In genomic region chr19:18399008-18399407, GRCh38 we compare ENCODE assay signal across 12 cellular contexts. TPM values are rescaled to one million over a fixed set of nuclear protein-coding genes. Genes with fewer than 3 reads are reported as not detected.
A peak's percentile ranks its signal among the peaks of the same experiment; 100 is the strongest.
DNase-seq lines count a peak whose midpoint lies in the region; ATAC-seq and TF ChIP-seq lines count a peak whose summit lies in the region.
"Had no signal": no experiment of that assay in that cellular context is flagged by ENCODE, and none has a peak within 500 bp of the region (broad histone marks: within the 10 kb centered on the region; RNA-seq: fewer than 3 reads in every experiment).

No MANE protein-coding gene starts in this region.

- H3K36me3 ChIP-seq in adrenal gland (replicated peaks in 1 of 2) (no peaks in the 10 kb centered on the region), testis (ENCODE audit: low read depth, missing control alignments) (no peaks in the 10 kb centered on the region)

- H3K4me3 ChIP-seq in adrenal gland (no peak overlapping the region), right cardiac atrium (ENCODE audit: low read length) (no peak overlapping the region), testis (no peak overlapping the region)
- H3K4me3 ChIP-seq: psoas muscle, SK-N-MC had no signal

- WGBS in adrenal gland, 4 donors: 38 to 42% (median 39%) methylated on average over 6 of the region's 6 CpGs
- WGBS in right cardiac atrium: 51% methylated on average over 6 of the region's 6 CpGs
- 52 to 55% methylated on average over 6 of the region's 6 CpGs for WGBS in testis, 2 donors

- H3K4me1 ChIP-seq in adrenal gland (replicated peaks in 1 of 2) (peaks cover 9 to 24% of the 10 kb centered on the region in 2 donors), right cardiac atrium (ENCODE audit: control insufficient read depth, insufficient read depth, low read length) (no peaks in the 10 kb centered on the region), testis (peaks cover 42% of the 10 kb centered on the region)

- intact Hi-C loops in adrenal gland (cut with DNase I): no loop called here
- intact Hi-C loops in right cardiac atrium (cut with DNase I): loop anchor here in 2 of 4 donors (5.0 to 10.0 kb wide), 2 partner anchors 47 to 124 kb away; partner anchors contain the start of gene IQCN (in 1 of the 2)
- intact Hi-C loops in testis (cut with DNase I; ENCODE audit: low total_unique reads): no loop called here

- no peaks in the 10 kb centered on the region for H3K9me3 ChIP-seq in adrenal gland (replicated peaks in 1 of 3)
- no peaks in the 10 kb centered on the region for H3K9me3 ChIP-seq in right cardiac atrium (ENCODE audit: control insufficient read depth, low read length)
- H3K9me3 ChIP-seq in testis: no peaks in the 10 kb centered on the region
- H3K9me3 ChIP-seq: psoas muscle had no signal

- ATAC-seq in right cardiac atrium (no peak), GM21619 (IDR thresholded peaks at IDR 0.05; ENCODE audit: unreplicated experiment) (no peak), GM19023 (IDR thresholded peaks at IDR 0.05; ENCODE audit: unreplicated experiment) (no peak)
- ATAC-seq: psoas muscle had no signal

- no peak for TF ChIP-seq CTCF in adrenal gland (IDR thresholded peaks at IDR 0.05)
- TF ChIP-seq CTCF in testis (IDR thresholded peaks at IDR 0.05): no peak

- H3K27me3 ChIP-seq in adrenal gland: no peaks in the 10 kb centered on the region
- H3K27me3 ChIP-seq in right cardiac atrium (ENCODE audit: control insufficient read depth, insufficient read depth): no peaks in the 10 kb centered on the region
- no peaks in the 10 kb centered on the region for H3K27me3 ChIP-seq in testis

- TF ChIP-seq POLR2A in adrenal gland (IDR thresholded peaks at IDR 0.05): no peak
- no peak for TF ChIP-seq POLR2A in testis (IDR thresholded peaks at IDR 0.05)

- DNase-seq in NCI-H1105 treated with DMSO at 0.1 percent for 48 hours (lab: John Stamatoyannopoulos, UW) (peak; percentile 25), NCI-H1105 (lab: John Stamatoyannopoulos, UW) (no peak), adrenal gland (peak in 5 of 7 donors; percentile 75 to 85 (median 81)), right cardiac atrium (peak in 2 of 3 donors; percentile 62 to 75), testis (peak; percentile 88), superior temporal gyrus (ENCODE audit: extremely low spot score) (no peak)
- DNase-seq: DMS79 treated with DMSO at 0.1 percent for 48 hours, NCI-H510A treated with DMSO at 0.1 percent for 48 hours, psoas muscle had no signal

- H3K27ac ChIP-seq in adrenal gland: peak overlapping the region in 3 of 5 donors; percentile 26 to 57 (median 35)
- H3K27ac ChIP-seq in right cardiac atrium (ENCODE audit: low read length): no peak overlapping the region
- no peak overlapping the region for H3K27ac ChIP-seq in testis
- H3K27ac ChIP-seq: psoas muscle, SK-N-MC had no signal

RNA-seq across cellular contexts. Expression of gene LRRC25, which starts 1.6 kb away (rescaled TPM):
- total RNA-seq in adrenal gland: 10 to 100 TPM in 7 of 8 donors, 1 to 10 TPM in 1; 8.7 to 38.2 (median 22.5) TPM
- polyA plus RNA-seq in adrenal gland: 10 to 100 TPM in 1 of 3 donors, 1 to 10 TPM in 2; 5.1 to 18.4 (median 8.5) TPM
- total RNA-seq in right cardiac atrium: 1 to 10 TPM; 3.1 to 4.3 (median 3.7) TPM
- 1.5 TPM for polyA plus RNA-seq in right cardiac atrium
- 1 to 10 TPM; 1.6 to 4.0 TPM for total RNA-seq in testis
- polyA plus RNA-seq in testis (ENCODE audit: insufficient read depth, low read depth, low replicate concordance): 3.4 TPM

RNA-seq across cellular contexts. Expression of gene GDF15, which starts 13.1 kb away (rescaled TPM):
- total RNA-seq in adrenal gland (10 to 100 TPM in 4 of 8 donors, 1 to 10 TPM in 3, under 1 TPM in 1; 0.90 to 29.2 (median 9.0) TPM), right cardiac atrium (under 1 TPM in 3 of 4 donors, not detected in 1; 0.50 to 0.60 (median 0.53) TPM), testis (1 to 10 TPM in 1 of 2 donors, under 1 TPM in 1; 0.93 to 2.5 TPM)
- polyA plus RNA-seq in adrenal gland (1 to 10 TPM in 2 of 3 donors, under 1 TPM in 1; 0.33 to 5.3 (median 2.6) TPM), right cardiac atrium (0.25 TPM), testis (ENCODE audit: insufficient read depth, low read depth, low replicate concordance) (1.0 TPM)

RNA-seq across cellular contexts. Expression of gene SSBP4, which starts 20.2 kb away (rescaled TPM):
- total RNA-seq in adrenal gland (100 to 1,000 TPM in 1 of 8 donors, 10 to 100 TPM in 7; 38.9 to 119 (median 73.7) TPM), right cardiac atrium (10 to 100 TPM; 32.7 to 40.0 (median 37.8) TPM), testis (100 to 1,000 TPM in 1 of 2 donors, 10 to 100 TPM in 1; 90.3 to 118 TPM)
- polyA plus RNA-seq in adrenal gland (100 to 1,000 TPM in 2 of 3 donors, 1 to 10 TPM in 1; 9.1 to 160 (median 136) TPM), right cardiac atrium (36.2 TPM), testis (ENCODE audit: insufficient read depth, low read depth, low replicate concordance) (80.5 TPM)

RNA-seq across cellular contexts. Expression of gene ISYNA1, which starts 38.9 kb away (rescaled TPM):
- 100 to 1,000 TPM in 3 of 8 donors, 10 to 100 TPM in 5; 32.3 to 211 (median 78.7) TPM for total RNA-seq in adrenal gland
- 100 to 1,000 TPM in 2 of 3 donors, 1 to 10 TPM in 1; 3.2 to 313 (median 125) TPM for polyA plus RNA-seq in adrenal gland
- total RNA-seq in right cardiac atrium: 10 to 100 TPM; 36.9 to 55.4 (median 45.3) TPM
- polyA plus RNA-seq in right cardiac atrium: 50.7 TPM
- total RNA-seq in testis: 1,000 to 10,000 TPM in 1 of 2 donors, 100 to 1,000 TPM in 1; 1,000 to 1,122 TPM
- 493 TPM for polyA plus RNA-seq in testis (ENCODE audit: insufficient read depth, low read depth, low replicate concordance)

RNA-seq across cellular contexts. Expression of gene PGPEP1, which starts 58.6 kb away (rescaled TPM):
- total RNA-seq in adrenal gland (10 to 100 TPM; 31.6 to 89.2 (median 58.6) TPM), right cardiac atrium (10 to 100 TPM; 31.3 to 42.0 (median 35.0) TPM), testis (10 to 100 TPM; 12.4 to 16.2 TPM)
- polyA plus RNA-seq in adrenal gland (10 to 100 TPM; 20.3 to 46.1 (median 21.1) TPM), right cardiac atrium (17.4 TPM), testis (ENCODE audit: insufficient read depth, low read depth, low replicate concordance) (10.8 TPM)

Comparison
In these comparisons a context has a peak if more than half of its experiments do, and no peak if none do; other contexts are left out.
1. DNase-seq: peak in NCI-H1105 treated with DMSO at 0.1 percent for 48 hours (single experiment), adrenal gland (5 of 7), right cardiac atrium (2 of 3) and testis (single experiment); none in NCI-H1105 (single experiment) and superior temporal gyrus (single experiment).
2. H3K27ac ChIP-seq: peak in adrenal gland (3 of 5); none in right cardiac atrium (single experiment) and testis (0 of 2).